ENCODE assay signal across 8 cellular contexts in the genomic region with DNA sequence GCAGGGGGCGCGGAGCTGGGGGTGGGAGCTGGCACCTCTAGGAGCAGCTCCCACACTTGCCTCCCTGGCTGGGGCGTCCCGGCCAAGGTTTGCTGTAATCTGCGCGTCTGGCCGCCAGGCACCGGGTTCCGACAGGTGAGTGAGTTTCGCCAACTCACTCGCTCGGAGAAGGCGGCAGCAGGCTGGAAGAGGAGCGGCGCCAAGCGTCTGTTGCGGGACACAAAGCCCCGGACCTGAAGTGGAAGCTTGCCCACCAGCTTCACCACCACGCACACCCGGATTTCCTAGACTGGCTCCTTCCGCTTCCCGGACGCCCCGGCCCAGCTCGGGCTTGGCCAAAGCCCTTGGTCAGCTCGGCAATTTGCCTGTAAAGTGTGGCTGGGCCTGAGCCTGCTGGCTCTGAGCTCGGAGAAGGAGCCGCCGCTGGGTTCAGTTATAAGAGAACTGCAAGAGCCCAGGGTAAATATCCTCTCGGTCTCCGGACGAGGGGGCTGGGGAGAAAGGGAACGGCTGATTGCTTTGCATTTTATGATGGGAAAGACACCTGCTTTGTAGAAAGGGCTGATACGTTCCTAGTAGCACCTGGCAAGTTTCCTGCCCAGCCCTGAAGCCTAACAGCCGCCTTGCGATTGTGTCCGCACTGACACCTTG. TPM values are rescaled to one million over a fixed set of nuclear protein-coding genes. Genes with fewer than 3 reads are reported as not detected.
A peak's percentile ranks its signal among the peaks of the same experiment; 100 is the strongest.
DNase-seq lines count a peak whose midpoint lies in the region; ATAC-seq and TF ChIP-seq lines count a peak whose summit lies in the region.

No MANE protein-coding gene starts in this region.

- H3K9me3 ChIP-seq in right atrium auricular region = no peaks in the 10 kb centered on the region
- H3K9me3 ChIP-seq in psoas muscle = no peaks in the 10 kb centered on the region

- WGBS in psoas muscle, 3 donors = 2 to 3% (median 3%) methylated on average over 37 of the region's 37 CpGs

- H3K36me3 ChIP-seq in right atrium auricular region (no peaks in the 10 kb centered on the region), psoas muscle (ENCODE audit: insufficient read depth in 1 of 2, low read depth in 1 of 2) (no peaks in the 10 kb centered on the region)

- peak; percentile 34 to 74 (median 68) for ATAC-seq in psoas muscle
- no peak for ATAC-seq in HG03097 (IDR thresholded peaks at IDR 0.05; ENCODE audit: low FRiP score, unreplicated experiment)

- H3K4me3 Mint-ChIP-seq in activated naive CD4-positive, alpha-beta T cell treated with anti-CD3 and anti-CD28 coated beads for 36 hours = peak overlapping the region; percentile 66
- H3K4me3 Mint-ChIP-seq in activated T-helper 2 cell treated with anti-CD3 and anti-CD28 coated beads, Interferon-gamma antibody, Interleukin-2, Interleukin-4, amounts not matched to agents 10 μg/mL and 5 μg/mL and 100 μg/mL, durations not matched to agents 14 hours and 24 hours and 36 hours (ENCODE audit: low read depth) = peak overlapping the region; percentile 74

- H3K27ac ChIP-seq in right atrium auricular region (peak overlapping the region; percentile 56 to 62), psoas muscle (no peak overlapping the region)

- peaks cover 43% of the 10 kb centered on the region for H3K27me3 Mint-ChIP-seq in activated naive CD4-positive, alpha-beta T cell treated with anti-CD3 and anti-CD28 coated beads for 36 hours (ENCODE audit: low read depth)
- H3K27me3 Mint-ChIP-seq in activated T-helper 2 cell treated with anti-CD3 and anti-CD28 coated beads, Interferon-gamma antibody, Interleukin-2, Interleukin-4, amounts not matched to agents 10 μg/mL and 5 μg/mL and 100 μg/mL, durations not matched to agents 14 hours and 24 hours and 36 hours (ENCODE audit: low read depth) = peaks cover 52% of the 10 kb centered on the region

- peaks cover 10% of the 10 kb centered on the region for H3K4me1 Mint-ChIP-seq in activated naive CD4-positive, alpha-beta T cell treated with anti-CD3 and anti-CD28 coated beads for 36 hours (ENCODE audit: low read depth)
- H3K4me1 Mint-ChIP-seq in activated T-helper 2 cell treated with anti-CD3 and anti-CD28 coated beads, Interferon-gamma antibody, Interleukin-2, Interleukin-4, amounts not matched to agents 10 μg/mL and 5 μg/mL and 100 μg/mL, durations not matched to agents 14 hours and 24 hours and 36 hours (ENCODE audit: low read depth) = peaks cover 7% of the 10 kb centered on the region

- H3K27ac Mint-ChIP-seq in activated naive CD4-positive, alpha-beta T cell treated with anti-CD3 and anti-CD28 coated beads for 36 hours = no peak overlapping the region
- H3K27ac Mint-ChIP-seq in activated T-helper 2 cell treated with anti-CD3 and anti-CD28 coated beads, Interferon-gamma antibody, Interleukin-2, Interleukin-4, amounts not matched to agents 10 μg/mL and 5 μg/mL and 100 μg/mL, durations not matched to agents 14 hours and 24 hours and 36 hours = no peak overlapping the region

- no peak for TF ChIP-seq CTCF in right atrium auricular region (IDR thresholded peaks at IDR 0.05)
- TF ChIP-seq CTCF in psoas muscle (IDR thresholded peaks at IDR 0.05) = no peak

- no peaks in the 10 kb centered on the region for H3K9me3 Mint-ChIP-seq in activated naive CD4-positive, alpha-beta T cell treated with anti-CD3 and anti-CD28 coated beads for 36 hours
- no peaks in the 10 kb centered on the region for H3K9me3 Mint-ChIP-seq in activated T-helper 2 cell treated with anti-CD3 and anti-CD28 coated beads, Interferon-gamma antibody, Interleukin-2, Interleukin-4, amounts not matched to agents 10 μg/mL and 5 μg/mL and 100 μg/mL, durations not matched to agents 14 hours and 24 hours and 36 hours

- H3K4me1 ChIP-seq in right atrium auricular region = peaks cover 0 to 27% of the 10 kb centered on the region in 2 donors
- peaks cover 7% of the 10 kb centered on the region for H3K4me1 ChIP-seq in psoas muscle

- H3K4me3 ChIP-seq in right atrium auricular region (peak overlapping the region; percentile 50 to 56), psoas muscle (peak overlapping the region; percentile 67)

- no peaks in the 10 kb centered on the region for H3K36me3 Mint-ChIP-seq in activated naive CD4-positive, alpha-beta T cell treated with anti-CD3 and anti-CD28 coated beads for 36 hours (ENCODE audit: low read depth)
- H3K36me3 Mint-ChIP-seq in activated T-helper 2 cell treated with anti-CD3 and anti-CD28 coated beads, Interferon-gamma antibody, Interleukin-2, Interleukin-4, amounts not matched to agents 10 μg/mL and 5 μg/mL and 100 μg/mL, durations not matched to agents 14 hours and 24 hours and 36 hours (ENCODE audit: low read depth) = no peaks in the 10 kb centered on the region

- intact Hi-C loops in activated naive CD4-positive, alpha-beta T cell treated with anti-CD3 and anti-CD28 coated beads for 36 hours (cut with micrococcal nuclease) = loop anchor here (1.0 to 2.0 kb wide), 4 partner anchors 102 to 386 kb away; no protein-coding TSS in a partner anchor
- intact Hi-C loops in activated T-helper 2 cell treated with anti-CD3 and anti-CD28 coated beads, Interferon-gamma antibody, Interleukin-2, Interleukin-4, amounts not matched to agents 10 μg/mL and 5 μg/mL and 100 μg/mL, durations not matched to agents 14 hours and 24 hours and 36 hours (cut with micrococcal nuclease) = loop anchor here (10.0 kb wide), 1 partner anchor 194 kb away; no protein-coding TSS in a partner anchor
- intact Hi-C loops in psoas muscle (cut with DNase I) = loop anchor here in 1 of 2 donors (2.0 kb wide), 1 partner anchor 194 kb away; no protein-coding TSS in a partner anchor

- CTCF ChIA-PET in activated naive CD4-positive, alpha-beta T cell treated with anti-CD3 and anti-CD28 coated beads for 36 hours (lab: Charles Lee) = interaction anchor here (0.6 to 1.1 kb wide), 3 partner anchors 192 to 388 kb away, joined by 3 to 8 read pairs (median 5); no protein-coding TSS in a partner anchor

- H3K27me3 ChIP-seq in right atrium auricular region (no peaks in the 10 kb centered on the region), psoas muscle (ENCODE audit: insufficient read depth in 3 of 3, low read length in 2 of 3) (peaks cover 0 to 32% (median 2%) of the 10 kb centered on the region in 3 donors)

- DNase-seq in activated naive CD4-positive, alpha-beta T cell treated with anti-CD3 and anti-CD28 coated beads for 36 hours = peak; percentile 34
- DNase-seq in activated naive CD4-positive, alpha-beta T cell treated with anti-CD3 and anti-CD28 coated beads, Interleukin-2, amount 50 U/mL, for 16 hours = no peak
- DNase-seq in activated T-helper 2 cell treated with anti-CD3 and anti-CD28 coated beads, Interferon-gamma antibody, Interleukin-2, Interleukin-4, amounts not matched to agents 10 μg/mL and 5 μg/mL and 100 μg/mL, durations not matched to agents 14 hours and 24 hours and 36 hours (ENCODE audit: low spot score) = no peak
- peak; percentile 72 for DNase-seq in right atrium auricular region (ENCODE audit: low spot score)
- DNase-seq in psoas muscle = peak; percentile 61 to 75
- DNase-seq in A172 (ENCODE audit: low spot score) = no peak
- no peak for DNase-seq in SKM-1 treated with dmso at 0.1 percent for 144 hours (lab: John Stamatoyannopoulos, UW; ENCODE audit: unreplicated experiment)

RNA-seq across cellular contexts. Expression of gene GNA14, which starts 0.5 kb away (rescaled TPM):
- not detected for total RNA-seq in activated naive CD4-positive, alpha-beta T cell treated with anti-CD3 and anti-CD28 coated beads for 36 hours
- total RNA-seq in activated T-helper 2 cell treated with anti-CD3 and anti-CD28 coated beads, Interferon-gamma antibody, Interleukin-2, Interleukin-4, amounts not matched to agents 10 μg/mL and 5 μg/mL and 100 μg/mL, durations not matched to agents 14 hours and 24 hours and 36 hours = 0.09 TPM in 2 replicates
- 1 to 10 TPM; 2.2 to 4.3 TPM for total RNA-seq in right atrium auricular region
- 1 to 10 TPM in 1 of 4 donors, under 1 TPM in 3; 0.46 to 1.1 (median 0.68) TPM for total RNA-seq in psoas muscle
- under 1 TPM; 0.31 to 0.47 (median 0.36) TPM for polyA plus RNA-seq in psoas muscle
- total RNA-seq in A172 (2014; rRNA removed; shearing (Covaris generic)) = not detected in 2 replicates

Comparison
In these comparisons a context has a peak if more than half of its experiments do, and no peak if none do; other contexts are left out.
1. DNase-seq: peak in activated naive CD4-positive, alpha-beta T cell treated with anti-CD3 and anti-CD28 coated beads for 36 hours (single experiment), right atrium auricular region (single experiment) and psoas muscle (2 of 2); none in activated naive CD4-positive, alpha-beta T cell treated with anti-CD3 and anti-CD28 coated beads, Interleukin-2, amount 50 U/mL, for 16 hours (single experiment), activated T-helper 2 cell treated with anti-CD3 and anti-CD28 coated beads, Interferon-gamma antibody, Interleukin-2, Interleukin-4, amounts not matched to agents 10 μg/mL and 5 μg/mL and 100 μg/mL, durations not matched to agents 14 hours and 24 hours and 36 hours (single experiment), A172 (single experiment) and SKM-1 treated with dmso at 0.1 percent for 144 hours (single experiment).